In the genomic region with DNA sequence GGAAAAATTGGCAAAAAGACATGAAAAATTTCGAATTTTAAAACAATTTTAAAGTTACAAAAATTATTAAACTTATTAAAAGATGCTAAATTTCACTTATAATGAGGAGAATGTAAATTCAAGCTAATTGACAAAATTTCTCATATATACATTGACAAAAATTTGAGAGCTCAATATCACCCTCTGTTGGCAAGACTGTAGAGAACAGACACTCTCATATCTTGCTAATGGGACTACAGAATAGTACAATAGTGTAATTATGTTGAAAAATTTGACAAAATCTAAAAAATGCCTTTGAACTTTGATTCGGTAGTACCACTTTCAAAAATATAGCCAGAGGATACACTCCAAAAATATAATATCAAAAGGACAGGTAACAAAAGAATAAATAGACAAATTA, we compare ENCODE assay signal across 2 cellular contexts.
TF ChIP-seq lines count a peak whose summit lies in the region.

No MANE protein-coding gene starts in this region.

TF ChIP-seq in IMR-90, 13 proteins besides CTCF, POLR2A, EP300 and RAD21:
- TF ChIP-seq RCOR1 (IDR thresholded peaks at IDR 0.05; ENCODE audit: insufficient replicate concordance, low read length) (no peak), SMC3 (IDR thresholded peaks at IDR 0.05; ENCODE audit: low read depth, low read length) (no peak), MAFK (IDR thresholded peaks at IDR 0.05; ENCODE audit: low read depth, low read length) (no peak), FOS (IDR thresholded peaks at IDR 0.05; ENCODE audit: low read depth, low read length) (no peak), MXI1 (IDR thresholded peaks at IDR 0.05; ENCODE audit: borderline replicate concordance, low read depth, low read length) (no peak), BHLHE40 (IDR thresholded peaks at IDR 0.05; ENCODE audit: low read depth, low read length) (no peak), RFX5 (IDR thresholded peaks at IDR 0.05; ENCODE audit: low read depth, low read length) (no peak)
- TF ChIP-seq, protein P1, sequence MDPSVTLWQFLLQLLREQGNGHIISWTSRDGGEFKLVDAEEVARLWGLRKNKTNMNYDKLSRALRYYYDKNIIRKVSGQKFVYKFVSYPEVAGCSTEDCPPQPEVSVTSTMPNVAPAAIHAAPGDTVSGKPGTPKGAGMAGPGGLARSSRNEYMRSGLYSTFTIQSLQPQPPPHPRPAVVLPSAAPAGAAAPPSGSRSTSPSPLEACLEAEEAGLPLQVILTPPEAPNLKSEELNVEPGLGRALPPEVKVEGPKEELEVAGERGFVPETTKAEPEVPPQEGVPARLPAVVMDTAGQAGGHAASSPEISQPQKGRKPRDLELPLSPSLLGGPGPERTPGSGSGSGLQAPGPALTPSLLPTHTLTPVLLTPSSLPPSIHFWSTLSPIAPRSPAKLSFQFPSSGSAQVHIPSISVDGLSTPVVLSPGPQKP (IDR thresholded peaks at IDR 0.05; ENCODE audit: borderline replicate concordance, low read depth, low read length), result no peak

TF ChIP-seq in HepG2, 621 proteins besides CTCF, POLR2A, EP300 and RAD21:
- no peak for TF ChIP-seq ATF7 (IDR thresholded peaks at IDR 0.05)
- TF ChIP-seq ATF7 (CRISPR knock-in tag; IDR thresholded peaks at IDR 0.05), result no peak
- TF ChIP-seq ZNF629 (CRISPR knock-in tag; conservative IDR thresholded peaks at IDR 0.05), result 0 out of 2 replicates have a peak, but pooled peaks have one; percentile 22
- TF ChIP-seq, protein P2, sequence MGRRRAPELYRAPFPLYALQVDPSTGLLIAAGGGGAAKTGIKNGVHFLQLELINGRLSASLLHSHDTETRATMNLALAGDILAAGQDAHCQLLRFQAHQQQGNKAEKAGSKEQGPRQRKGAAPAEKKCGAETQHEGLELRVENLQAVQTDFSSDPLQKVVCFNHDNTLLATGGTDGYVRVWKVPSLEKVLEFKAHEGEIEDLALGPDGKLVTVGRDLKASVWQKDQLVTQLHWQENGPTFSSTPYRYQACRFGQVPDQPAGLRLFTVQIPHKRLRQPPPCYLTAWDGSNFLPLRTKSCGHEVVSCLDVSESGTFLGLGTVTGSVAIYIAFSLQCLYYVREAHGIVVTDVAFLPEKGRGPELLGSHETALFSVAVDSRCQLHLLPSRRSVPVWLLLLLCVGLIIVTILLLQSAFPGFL (CRISPR knock-in tag; IDR thresholded peaks at IDR 0.05), result no peak
- TF ChIP-seq, protein P3, sequence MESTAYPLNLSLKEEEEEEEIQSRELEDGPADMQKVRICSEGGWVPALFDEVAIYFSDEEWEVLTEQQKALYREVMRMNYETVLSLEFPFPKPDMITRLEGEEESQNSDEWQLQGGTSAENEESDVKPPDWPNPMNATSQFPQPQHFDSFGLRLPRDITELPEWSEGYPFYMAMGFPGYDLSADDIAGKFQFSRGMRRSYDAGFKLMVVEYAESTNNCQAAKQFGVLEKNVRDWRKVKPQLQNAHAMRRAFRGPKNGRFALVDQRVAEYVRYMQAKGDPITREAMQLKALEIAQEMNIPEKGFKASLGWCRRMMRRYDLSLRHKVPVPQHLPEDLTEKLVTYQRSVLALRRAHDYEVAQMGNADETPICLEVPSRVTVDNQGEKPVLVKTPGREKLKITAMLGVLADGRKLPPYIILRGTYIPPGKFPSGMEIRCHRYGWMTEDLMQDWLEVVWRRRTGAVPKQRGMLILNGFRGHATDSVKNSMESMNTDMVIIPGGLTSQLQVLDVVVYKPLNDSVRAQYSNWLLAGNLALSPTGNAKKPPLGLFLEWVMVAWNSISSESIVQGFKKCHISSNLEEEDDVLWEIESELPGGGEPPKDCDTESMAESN (CRISPR knock-in tag; conservative IDR thresholded peaks at IDR 0.05), result no peak
- TF ChIP-seq BHLHE40 (IDR thresholded peaks at IDR 0.05; ENCODE audit: low read length), result no peak
- TF ChIP-seq STAG1 (CRISPR knock-in tag; IDR thresholded peaks at IDR 0.05), result peak; percentile 42; the same call in 1 of the 2 replicates
- peak; percentile 32; the same call in 1 of the 2 replicates for TF ChIP-seq SMC3 (IDR thresholded peaks at IDR 0.05; ENCODE audit: low read length)
- TF ChIP-seq, protein P4, sequence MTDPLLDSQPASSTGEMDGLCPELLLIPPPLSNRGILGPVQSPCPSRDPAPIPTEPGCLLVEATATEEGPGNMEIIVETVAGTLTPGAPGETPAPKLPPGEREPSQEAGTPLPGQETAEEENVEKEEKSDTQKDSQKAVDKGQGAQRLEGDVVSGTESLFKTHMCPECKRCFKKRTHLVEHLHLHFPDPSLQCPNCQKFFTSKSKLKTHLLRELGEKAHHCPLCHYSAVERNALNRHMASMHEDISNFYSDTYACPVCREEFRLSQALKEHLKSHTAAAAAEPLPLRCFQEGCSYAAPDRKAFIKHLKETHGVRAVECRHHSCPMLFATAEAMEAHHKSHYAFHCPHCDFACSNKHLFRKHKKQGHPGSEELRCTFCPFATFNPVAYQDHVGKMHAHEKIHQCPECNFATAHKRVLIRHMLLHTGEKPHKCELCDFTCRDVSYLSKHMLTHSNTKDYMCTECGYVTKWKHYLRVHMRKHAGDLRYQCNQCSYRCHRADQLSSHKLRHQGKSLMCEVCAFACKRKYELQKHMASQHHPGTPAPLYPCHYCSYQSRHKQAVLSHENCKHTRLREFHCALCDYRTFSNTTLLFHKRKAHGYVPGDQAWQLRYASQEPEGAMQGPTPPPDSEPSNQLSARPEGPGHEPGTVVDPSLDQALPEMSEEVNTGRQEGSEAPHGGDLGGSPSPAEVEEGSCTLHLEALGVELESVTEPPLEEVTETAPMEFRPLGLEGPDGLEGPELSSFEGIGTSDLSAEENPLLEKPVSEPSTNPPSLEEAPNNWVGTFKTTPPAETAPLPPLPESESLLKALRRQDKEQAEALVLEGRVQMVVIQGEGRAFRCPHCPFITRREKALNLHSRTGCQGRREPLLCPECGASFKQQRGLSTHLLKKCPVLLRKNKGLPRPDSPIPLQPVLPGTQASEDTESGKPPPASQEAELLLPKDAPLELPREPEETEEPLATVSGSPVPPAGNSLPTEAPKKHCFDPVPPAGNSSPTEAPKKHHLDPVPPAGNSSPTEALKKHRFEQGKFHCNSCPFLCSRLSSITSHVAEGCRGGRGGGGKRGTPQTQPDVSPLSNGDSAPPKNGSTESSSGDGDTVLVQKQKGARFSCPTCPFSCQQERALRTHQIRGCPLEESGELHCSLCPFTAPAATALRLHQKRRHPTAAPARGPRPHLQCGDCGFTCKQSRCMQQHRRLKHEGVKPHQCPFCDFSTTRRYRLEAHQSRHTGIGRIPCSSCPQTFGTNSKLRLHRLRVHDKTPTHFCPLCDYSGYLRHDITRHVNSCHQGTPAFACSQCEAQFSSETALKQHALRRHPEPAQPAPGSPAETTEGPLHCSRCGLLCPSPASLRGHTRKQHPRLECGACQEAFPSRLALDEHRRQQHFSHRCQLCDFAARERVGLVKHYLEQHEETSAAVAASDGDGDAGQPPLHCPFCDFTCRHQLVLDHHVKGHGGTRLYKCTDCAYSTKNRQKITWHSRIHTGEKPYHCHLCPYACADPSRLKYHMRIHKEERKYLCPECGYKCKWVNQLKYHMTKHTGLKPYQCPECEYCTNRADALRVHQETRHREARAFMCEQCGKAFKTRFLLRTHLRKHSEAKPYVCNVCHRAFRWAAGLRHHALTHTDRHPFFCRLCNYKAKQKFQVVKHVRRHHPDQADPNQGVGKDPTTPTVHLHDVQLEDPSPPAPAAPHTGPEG (CRISPR knock-in tag; IDR thresholded peaks at IDR 0.05), result no peak
- TF ChIP-seq PHF5A (CRISPR knock-in tag; IDR thresholded peaks at IDR 0.05; ENCODE audit: low read depth, unreplicated experiment), result no peak
- TF ChIP-seq, protein P5, sequence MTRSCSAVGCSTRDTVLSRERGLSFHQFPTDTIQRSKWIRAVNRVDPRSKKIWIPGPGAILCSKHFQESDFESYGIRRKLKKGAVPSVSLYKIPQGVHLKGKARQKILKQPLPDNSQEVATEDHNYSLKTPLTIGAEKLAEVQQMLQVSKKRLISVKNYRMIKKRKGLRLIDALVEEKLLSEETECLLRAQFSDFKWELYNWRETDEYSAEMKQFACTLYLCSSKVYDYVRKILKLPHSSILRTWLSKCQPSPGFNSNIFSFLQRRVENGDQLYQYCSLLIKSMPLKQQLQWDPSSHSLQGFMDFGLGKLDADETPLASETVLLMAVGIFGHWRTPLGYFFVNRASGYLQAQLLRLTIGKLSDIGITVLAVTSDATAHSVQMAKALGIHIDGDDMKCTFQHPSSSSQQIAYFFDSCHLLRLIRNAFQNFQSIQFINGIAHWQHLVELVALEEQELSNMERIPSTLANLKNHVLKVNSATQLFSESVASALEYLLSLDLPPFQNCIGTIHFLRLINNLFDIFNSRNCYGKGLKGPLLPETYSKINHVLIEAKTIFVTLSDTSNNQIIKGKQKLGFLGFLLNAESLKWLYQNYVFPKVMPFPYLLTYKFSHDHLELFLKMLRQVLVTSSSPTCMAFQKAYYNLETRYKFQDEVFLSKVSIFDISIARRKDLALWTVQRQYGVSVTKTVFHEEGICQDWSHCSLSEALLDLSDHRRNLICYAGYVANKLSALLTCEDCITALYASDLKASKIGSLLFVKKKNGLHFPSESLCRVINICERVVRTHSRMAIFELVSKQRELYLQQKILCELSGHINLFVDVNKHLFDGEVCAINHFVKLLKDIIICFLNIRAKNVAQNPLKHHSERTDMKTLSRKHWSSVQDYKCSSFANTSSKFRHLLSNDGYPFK (CRISPR knock-in tag; IDR thresholded peaks at IDR 0.05; ENCODE audit: borderline replicate concordance), result no peak
- TF ChIP-seq, protein P6, sequence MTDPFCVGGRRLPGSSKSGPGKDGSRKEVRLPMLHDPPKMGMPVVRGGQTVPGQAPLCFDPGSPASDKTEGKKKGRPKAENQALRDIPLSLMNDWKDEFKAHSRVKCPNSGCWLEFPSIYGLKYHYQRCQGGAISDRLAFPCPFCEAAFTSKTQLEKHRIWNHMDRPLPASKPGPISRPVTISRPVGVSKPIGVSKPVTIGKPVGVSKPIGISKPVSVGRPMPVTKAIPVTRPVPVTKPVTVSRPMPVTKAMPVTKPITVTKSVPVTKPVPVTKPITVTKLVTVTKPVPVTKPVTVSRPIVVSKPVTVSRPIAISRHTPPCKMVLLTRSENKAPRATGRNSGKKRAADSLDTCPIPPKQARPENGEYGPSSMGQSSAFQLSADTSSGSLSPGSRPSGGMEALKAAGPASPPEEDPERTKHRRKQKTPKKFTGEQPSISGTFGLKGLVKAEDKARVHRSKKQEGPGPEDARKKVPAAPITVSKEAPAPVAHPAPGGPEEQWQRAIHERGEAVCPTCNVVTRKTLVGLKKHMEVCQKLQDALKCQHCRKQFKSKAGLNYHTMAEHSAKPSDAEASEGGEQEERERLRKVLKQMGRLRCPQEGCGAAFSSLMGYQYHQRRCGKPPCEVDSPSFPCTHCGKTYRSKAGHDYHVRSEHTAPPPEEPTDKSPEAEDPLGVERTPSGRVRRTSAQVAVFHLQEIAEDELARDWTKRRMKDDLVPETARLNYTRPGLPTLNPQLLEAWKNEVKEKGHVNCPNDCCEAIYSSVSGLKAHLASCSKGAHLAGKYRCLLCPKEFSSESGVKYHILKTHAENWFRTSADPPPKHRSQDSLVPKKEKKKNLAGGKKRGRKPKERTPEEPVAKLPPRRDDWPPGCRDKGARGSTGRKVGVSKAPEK (CRISPR knock-in tag; IDR thresholded peaks at IDR 0.05; ENCODE audit: borderline replicate concordance), result no peak
- TF ChIP-seq NAIF1 (CRISPR knock-in tag; IDR thresholded peaks at IDR 0.05; ENCODE audit: borderline replicate concordance), result no peak
- TF ChIP-seq NFIC (IDR thresholded peaks at IDR 0.05; ENCODE audit: low read length), result no peak
- TF ChIP-seq ZBTB8A (CRISPR knock-in tag; IDR thresholded peaks at IDR 0.05; ENCODE audit: borderline replicate concordance, low read depth), result no peak
- no peak for TF ChIP-seq ADNP (CRISPR knock-in tag; IDR thresholded peaks at IDR 0.05)
- TF ChIP-seq TP53 (CRISPR knock-in tag; conservative IDR thresholded peaks at IDR 0.05), result no peak
- no peak for TF ChIP-seq RFX3 (CRISPR knock-in tag; IDR thresholded peaks at IDR 0.05)
- TF ChIP-seq RBM22 (optimal IDR thresholded peaks at IDR 0.05; ENCODE audit: low read length), result no peak
- TF ChIP-seq ZBTB20 (CRISPR knock-in tag; IDR thresholded peaks at IDR 0.05; ENCODE audit: borderline replicate concordance, low read depth), result no peak
- TF ChIP-seq, protein P7, sequence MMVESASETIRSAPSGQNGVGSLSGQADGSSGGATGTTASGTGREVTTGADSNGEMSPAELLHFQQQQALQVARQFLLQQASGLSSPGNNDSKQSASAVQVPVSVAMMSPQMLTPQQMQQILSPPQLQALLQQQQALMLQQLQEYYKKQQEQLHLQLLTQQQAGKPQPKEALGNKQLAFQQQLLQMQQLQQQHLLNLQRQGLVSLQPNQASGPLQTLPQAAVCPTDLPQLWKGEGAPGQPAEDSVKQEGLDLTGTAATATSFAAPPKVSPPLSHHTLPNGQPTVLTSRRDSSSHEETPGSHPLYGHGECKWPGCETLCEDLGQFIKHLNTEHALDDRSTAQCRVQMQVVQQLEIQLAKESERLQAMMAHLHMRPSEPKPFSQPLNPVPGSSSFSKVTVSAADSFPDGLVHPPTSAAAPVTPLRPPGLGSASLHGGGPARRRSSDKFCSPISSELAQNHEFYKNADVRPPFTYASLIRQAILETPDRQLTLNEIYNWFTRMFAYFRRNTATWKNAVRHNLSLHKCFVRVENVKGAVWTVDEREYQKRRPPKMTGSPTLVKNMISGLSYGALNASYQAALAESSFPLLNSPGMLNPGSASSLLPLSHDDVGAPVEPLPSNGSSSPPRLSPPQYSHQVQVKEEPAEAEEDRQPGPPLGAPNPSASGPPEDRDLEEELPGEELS (CRISPR knock-in tag; IDR thresholded peaks at IDR 0.05), result no peak
